ENCODE assay signal across 1 cellular context in the genomic region with DNA sequence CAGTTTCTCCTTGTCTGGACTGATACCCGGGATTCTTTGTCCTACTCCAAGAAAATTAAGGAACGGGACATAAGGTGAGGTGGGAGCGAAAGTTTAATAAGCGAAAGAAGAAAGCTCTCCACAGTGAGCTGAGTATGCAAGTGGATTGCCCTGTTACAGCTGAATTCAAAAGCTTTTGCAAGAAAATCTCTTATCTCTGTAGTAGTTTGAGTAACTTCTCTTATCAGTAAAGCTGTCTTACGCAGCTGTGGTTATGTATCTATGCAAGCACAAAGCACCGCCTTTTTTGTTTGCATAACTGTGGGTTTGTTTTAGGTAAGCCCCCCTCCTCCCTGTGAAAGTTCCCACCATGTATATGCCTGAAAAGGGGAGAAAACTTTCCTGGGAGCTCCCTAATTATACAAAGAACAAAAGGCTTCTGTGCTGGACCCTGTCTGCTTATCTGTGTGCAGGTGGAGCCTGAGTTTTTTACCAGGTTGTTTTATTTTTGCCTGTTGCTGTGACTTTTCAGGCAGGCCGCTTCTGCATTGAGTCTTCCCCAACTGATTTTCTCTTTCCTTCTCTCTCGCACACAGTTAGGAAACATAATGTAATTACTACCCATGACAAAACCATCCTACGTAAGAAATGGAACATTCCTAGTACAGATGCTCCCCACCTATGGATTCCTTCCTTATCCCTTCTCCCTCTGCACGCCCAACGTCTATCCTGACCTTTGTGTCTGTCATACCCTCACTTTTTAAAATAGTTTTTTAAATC.
TF ChIP-seq lines count a peak whose summit lies in the region.

No MANE protein-coding gene starts in this region.

TF ChIP-seq in K562, 482 proteins besides CTCF, POLR2A, EP300 and RAD21 (continued from another document and continues in another):
- no peak for TF ChIP-seq ZNF584 (CRISPR knock-in tag; IDR thresholded peaks at IDR 0.05; ENCODE audit: low read depth)
- TF ChIP-seq, protein P1, sequence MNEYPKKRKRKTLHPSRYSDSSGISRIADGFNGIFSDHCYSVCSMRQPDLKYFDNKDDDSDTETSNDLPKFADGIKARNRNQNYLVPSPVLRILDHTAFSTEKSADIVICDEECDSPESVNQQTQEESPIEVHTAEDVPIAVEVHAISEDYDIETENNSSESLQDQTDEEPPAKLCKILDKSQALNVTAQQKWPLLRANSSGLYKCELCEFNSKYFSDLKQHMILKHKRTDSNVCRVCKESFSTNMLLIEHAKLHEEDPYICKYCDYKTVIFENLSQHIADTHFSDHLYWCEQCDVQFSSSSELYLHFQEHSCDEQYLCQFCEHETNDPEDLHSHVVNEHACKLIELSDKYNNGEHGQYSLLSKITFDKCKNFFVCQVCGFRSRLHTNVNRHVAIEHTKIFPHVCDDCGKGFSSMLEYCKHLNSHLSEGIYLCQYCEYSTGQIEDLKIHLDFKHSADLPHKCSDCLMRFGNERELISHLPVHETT (CRISPR knock-in tag; conservative IDR thresholded peaks at IDR 0.05 in 1 of 2, IDR thresholded peaks at IDR 0.05 in 1 of 2): peak in 1 of 2 experiments; percentile 83; a peak in 2 of 4 replicates
- TF ChIP-seq, protein P2, sequence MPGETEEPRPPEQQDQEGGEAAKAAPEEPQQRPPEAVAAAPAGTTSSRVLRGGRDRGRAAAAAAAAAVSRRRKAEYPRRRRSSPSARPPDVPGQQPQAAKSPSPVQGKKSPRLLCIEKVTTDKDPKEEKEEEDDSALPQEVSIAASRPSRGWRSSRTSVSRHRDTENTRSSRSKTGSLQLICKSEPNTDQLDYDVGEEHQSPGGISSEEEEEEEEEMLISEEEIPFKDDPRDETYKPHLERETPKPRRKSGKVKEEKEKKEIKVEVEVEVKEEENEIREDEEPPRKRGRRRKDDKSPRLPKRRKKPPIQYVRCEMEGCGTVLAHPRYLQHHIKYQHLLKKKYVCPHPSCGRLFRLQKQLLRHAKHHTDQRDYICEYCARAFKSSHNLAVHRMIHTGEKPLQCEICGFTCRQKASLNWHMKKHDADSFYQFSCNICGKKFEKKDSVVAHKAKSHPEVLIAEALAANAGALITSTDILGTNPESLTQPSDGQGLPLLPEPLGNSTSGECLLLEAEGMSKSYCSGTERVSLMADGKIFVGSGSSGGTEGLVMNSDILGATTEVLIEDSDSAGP (CRISPR knock-in tag; IDR thresholded peaks at IDR 0.05): no peak
- no peak for TF ChIP-seq BRCA1 (IDR thresholded peaks at IDR 0.05)
- no peak for TF ChIP-seq BRCA1 (CRISPR knock-in tag; IDR thresholded peaks at IDR 0.05)
- TF ChIP-seq U2AF2 (optimal IDR thresholded peaks at IDR 0.05; ENCODE audit: low read depth, low read length): no peak
- no peak for TF ChIP-seq CHD1 (IDR thresholded peaks at IDR 0.05; ENCODE audit: low read length)
- no peak for TF ChIP-seq ZNF717 (CRISPR knock-in tag; IDR thresholded peaks at IDR 0.05)
- TF ChIP-seq, protein P3, sequence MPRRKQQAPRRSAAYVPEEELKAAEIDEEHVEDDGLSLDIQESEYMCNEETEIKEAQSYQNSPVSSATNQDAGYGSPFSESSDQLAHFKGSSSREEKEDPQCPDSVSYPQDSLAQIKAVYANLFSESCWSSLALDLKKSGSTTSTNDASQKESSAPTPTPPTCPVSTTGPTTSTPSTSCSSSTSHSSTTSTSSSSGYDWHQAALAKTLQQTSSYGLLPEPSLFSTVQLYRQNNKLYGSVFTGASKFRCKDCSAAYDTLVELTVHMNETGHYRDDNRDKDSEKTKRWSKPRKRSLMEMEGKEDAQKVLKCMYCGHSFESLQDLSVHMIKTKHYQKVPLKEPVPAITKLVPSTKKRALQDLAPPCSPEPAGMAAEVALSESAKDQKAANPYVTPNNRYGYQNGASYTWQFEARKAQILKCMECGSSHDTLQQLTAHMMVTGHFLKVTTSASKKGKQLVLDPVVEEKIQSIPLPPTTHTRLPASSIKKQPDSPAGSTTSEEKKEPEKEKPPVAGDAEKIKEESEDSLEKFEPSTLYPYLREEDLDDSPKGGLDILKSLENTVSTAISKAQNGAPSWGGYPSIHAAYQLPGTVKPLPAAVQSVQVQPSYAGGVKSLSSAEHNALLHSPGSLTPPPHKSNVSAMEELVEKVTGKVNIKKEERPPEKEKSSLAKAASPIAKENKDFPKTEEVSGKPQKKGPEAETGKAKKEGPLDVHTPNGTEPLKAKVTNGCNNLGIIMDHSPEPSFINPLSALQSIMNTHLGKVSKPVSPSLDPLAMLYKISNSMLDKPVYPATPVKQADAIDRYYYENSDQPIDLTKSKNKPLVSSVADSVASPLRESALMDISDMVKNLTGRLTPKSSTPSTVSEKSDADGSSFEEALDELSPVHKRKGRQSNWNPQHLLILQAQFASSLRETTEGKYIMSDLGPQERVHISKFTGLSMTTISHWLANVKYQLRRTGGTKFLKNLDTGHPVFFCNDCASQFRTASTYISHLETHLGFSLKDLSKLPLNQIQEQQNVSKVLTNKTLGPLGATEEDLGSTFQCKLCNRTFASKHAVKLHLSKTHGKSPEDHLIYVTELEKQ (CRISPR knock-in tag; IDR thresholded peaks at IDR 0.05): no peak
- no peak for TF ChIP-seq CREB3 (tag; conservative IDR thresholded peaks at IDR 0.05; ENCODE audit: low read depth)
- TF ChIP-seq, protein P4, sequence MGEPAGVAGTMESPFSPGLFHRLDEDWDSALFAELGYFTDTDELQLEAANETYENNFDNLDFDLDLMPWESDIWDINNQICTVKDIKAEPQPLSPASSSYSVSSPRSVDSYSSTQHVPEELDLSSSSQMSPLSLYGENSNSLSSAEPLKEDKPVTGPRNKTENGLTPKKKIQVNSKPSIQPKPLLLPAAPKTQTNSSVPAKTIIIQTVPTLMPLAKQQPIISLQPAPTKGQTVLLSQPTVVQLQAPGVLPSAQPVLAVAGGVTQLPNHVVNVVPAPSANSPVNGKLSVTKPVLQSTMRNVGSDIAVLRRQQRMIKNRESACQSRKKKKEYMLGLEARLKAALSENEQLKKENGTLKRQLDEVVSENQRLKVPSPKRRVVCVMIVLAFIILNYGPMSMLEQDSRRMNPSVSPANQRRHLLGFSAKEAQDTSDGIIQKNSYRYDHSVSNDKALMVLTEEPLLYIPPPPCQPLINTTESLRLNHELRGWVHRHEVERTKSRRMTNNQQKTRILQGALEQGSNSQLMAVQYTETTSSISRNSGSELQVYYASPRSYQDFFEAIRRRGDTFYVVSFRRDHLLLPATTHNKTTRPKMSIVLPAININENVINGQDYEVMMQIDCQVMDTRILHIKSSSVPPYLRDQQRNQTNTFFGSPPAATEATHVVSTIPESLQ (CRISPR knock-in tag; IDR thresholded peaks at IDR 0.05): no peak
- TF ChIP-seq ZNF696 (CRISPR knock-in tag; conservative IDR thresholded peaks at IDR 0.05): no peak
- no peak for TF ChIP-seq ZC3H4 (CRISPR knock-in tag; IDR thresholded peaks at IDR 0.05; ENCODE audit: borderline replicate concordance)
- TF ChIP-seq, protein P5, sequence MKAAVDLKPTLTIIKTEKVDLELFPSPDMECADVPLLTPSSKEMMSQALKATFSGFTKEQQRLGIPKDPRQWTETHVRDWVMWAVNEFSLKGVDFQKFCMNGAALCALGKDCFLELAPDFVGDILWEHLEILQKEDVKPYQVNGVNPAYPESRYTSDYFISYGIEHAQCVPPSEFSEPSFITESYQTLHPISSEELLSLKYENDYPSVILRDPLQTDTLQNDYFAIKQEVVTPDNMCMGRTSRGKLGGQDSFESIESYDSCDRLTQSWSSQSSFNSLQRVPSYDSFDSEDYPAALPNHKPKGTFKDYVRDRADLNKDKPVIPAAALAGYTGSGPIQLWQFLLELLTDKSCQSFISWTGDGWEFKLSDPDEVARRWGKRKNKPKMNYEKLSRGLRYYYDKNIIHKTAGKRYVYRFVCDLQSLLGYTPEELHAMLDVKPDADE (conservative IDR thresholded peaks at IDR 0.05; ENCODE audit: control insufficient read depth, low read depth, low read length): no peak
- TF ChIP-seq ZNF583 (CRISPR knock-in tag; IDR thresholded peaks at IDR 0.05): no peak
- no peak for TF ChIP-seq ZNF408 (CRISPR knock-in tag; IDR thresholded peaks at IDR 0.05; ENCODE audit: low read depth)
- TF ChIP-seq SMAD3 (CRISPR knock-in tag; conservative IDR thresholded peaks at IDR 0.05): peak; percentile 64; the same call in 1 of the 2 replicates
- TF ChIP-seq NR0B1 (IDR thresholded peaks at IDR 0.05; ENCODE audit: partially characterized antibody): no peak
- peak; percentile 61 to 71; a peak in 3 of 4 replicates for TF ChIP-seq NRF1 (conservative IDR thresholded peaks at IDR 0.05 in 1 of 2, IDR thresholded peaks at IDR 0.05 in 1 of 2)
- TF ChIP-seq TOE1 (IDR thresholded peaks at IDR 0.05; ENCODE audit: borderline replicate concordance): no peak
- no peak for TF ChIP-seq TOE1 (CRISPR knock-in tag; IDR thresholded peaks at IDR 0.05; ENCODE audit: borderline replicate concordance, low read depth)
- TF ChIP-seq PML (IDR thresholded peaks at IDR 0.05; ENCODE audit: low read length): no peak
- no peak for TF ChIP-seq POLR3G (IDR thresholded peaks at IDR 0.05; ENCODE audit: extremely low read depth, insufficient read length, insufficient replicate concordance)
- no peak for TF ChIP-seq FOS (IDR thresholded peaks at IDR 0.05; ENCODE audit: extremely low read depth, insufficient read length)
- peak; percentile 33 for TF ChIP-seq CCNT2 (IDR thresholded peaks at IDR 0.05; ENCODE audit: borderline replicate concordance, extremely low read depth, insufficient read length, low read depth, low read length)
- peak; percentile 70 for TF ChIP-seq KLF16 (IDR thresholded peaks at IDR 0.05)
- TF ChIP-seq SMARCE1 (IDR thresholded peaks at IDR 0.05): peak; percentile 86; the same call in 1 of the 2 replicates
- no peak for TF ChIP-seq NFIX (CRISPR knock-in tag; IDR thresholded peaks at IDR 0.05; ENCODE audit: low read depth)
- TF ChIP-seq ELK3 (CRISPR knock-in tag; IDR thresholded peaks at IDR 0.05): no peak
- TF ChIP-seq RNF219 (CRISPR knock-in tag; IDR thresholded peaks at IDR 0.05): no peak
- no peak for TF ChIP-seq ZNF24 (IDR thresholded peaks at IDR 0.05)
- no peak for TF ChIP-seq SRSF1 (IDR thresholded peaks at IDR 0.05; ENCODE audit: low read depth, low read length)
- no peak for TF ChIP-seq ZNF274 (IDR thresholded peaks at IDR 0.05; ENCODE audit: borderline replicate concordance, low read depth, low read length)
- no peak for TF ChIP-seq PTTG1 (tag; IDR thresholded peaks at IDR 0.05; ENCODE audit: low read depth)
- TF ChIP-seq ARID4B (CRISPR knock-in tag; IDR thresholded peaks at IDR 0.05): no peak
- no peak for TF ChIP-seq IRF2 (CRISPR knock-in tag; IDR thresholded peaks at IDR 0.05)
